In the genomic region with DNA sequence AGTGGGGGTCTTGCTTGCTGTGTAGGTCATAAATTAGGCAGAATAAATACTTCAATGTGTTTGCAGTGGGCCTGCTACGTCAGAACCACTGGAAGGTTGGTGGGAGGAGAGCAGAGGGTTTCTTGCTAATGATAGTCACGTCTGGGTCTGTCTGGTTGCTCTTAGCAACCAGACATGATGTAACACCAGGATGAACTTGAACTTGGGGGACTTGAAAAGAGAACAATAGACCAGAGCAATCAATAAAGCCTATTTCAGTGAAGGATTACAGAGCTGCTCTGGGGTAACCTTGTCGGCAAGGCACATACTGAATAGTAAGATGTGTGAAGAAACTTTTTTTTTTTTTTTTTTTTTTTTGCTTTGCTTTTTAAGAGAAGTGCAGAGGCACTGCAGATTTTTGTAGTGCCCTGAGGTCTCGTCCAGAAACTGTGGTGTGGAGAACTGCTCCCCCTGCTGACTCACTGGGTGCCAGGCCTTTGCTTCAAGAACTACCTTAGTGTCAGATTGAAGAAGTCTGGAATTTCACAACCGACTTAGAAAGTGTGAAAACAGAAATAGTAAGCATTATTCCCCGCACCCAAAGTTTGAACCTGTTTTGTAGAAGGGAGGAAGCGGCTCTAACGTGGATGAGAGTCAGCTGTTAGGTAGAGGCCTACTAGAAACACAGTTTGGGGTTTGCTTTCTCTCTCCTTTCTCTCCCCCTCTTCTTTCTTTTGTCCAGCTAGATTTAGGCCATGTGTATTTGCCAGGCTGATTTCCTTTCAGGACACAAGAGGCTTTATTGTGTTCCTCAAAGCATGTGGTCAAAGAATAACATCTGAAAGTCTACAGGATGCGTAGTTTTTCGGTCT, we compare ENCODE assay signal across 1 cellular context.
TF ChIP-seq lines count a peak whose summit lies in the region.

No MANE protein-coding gene starts in this region.

TF ChIP-seq in HepG2, 621 proteins besides CTCF, POLR2A, EP300 and RAD21 (continued from another document):
- TF ChIP-seq, protein P1, sequence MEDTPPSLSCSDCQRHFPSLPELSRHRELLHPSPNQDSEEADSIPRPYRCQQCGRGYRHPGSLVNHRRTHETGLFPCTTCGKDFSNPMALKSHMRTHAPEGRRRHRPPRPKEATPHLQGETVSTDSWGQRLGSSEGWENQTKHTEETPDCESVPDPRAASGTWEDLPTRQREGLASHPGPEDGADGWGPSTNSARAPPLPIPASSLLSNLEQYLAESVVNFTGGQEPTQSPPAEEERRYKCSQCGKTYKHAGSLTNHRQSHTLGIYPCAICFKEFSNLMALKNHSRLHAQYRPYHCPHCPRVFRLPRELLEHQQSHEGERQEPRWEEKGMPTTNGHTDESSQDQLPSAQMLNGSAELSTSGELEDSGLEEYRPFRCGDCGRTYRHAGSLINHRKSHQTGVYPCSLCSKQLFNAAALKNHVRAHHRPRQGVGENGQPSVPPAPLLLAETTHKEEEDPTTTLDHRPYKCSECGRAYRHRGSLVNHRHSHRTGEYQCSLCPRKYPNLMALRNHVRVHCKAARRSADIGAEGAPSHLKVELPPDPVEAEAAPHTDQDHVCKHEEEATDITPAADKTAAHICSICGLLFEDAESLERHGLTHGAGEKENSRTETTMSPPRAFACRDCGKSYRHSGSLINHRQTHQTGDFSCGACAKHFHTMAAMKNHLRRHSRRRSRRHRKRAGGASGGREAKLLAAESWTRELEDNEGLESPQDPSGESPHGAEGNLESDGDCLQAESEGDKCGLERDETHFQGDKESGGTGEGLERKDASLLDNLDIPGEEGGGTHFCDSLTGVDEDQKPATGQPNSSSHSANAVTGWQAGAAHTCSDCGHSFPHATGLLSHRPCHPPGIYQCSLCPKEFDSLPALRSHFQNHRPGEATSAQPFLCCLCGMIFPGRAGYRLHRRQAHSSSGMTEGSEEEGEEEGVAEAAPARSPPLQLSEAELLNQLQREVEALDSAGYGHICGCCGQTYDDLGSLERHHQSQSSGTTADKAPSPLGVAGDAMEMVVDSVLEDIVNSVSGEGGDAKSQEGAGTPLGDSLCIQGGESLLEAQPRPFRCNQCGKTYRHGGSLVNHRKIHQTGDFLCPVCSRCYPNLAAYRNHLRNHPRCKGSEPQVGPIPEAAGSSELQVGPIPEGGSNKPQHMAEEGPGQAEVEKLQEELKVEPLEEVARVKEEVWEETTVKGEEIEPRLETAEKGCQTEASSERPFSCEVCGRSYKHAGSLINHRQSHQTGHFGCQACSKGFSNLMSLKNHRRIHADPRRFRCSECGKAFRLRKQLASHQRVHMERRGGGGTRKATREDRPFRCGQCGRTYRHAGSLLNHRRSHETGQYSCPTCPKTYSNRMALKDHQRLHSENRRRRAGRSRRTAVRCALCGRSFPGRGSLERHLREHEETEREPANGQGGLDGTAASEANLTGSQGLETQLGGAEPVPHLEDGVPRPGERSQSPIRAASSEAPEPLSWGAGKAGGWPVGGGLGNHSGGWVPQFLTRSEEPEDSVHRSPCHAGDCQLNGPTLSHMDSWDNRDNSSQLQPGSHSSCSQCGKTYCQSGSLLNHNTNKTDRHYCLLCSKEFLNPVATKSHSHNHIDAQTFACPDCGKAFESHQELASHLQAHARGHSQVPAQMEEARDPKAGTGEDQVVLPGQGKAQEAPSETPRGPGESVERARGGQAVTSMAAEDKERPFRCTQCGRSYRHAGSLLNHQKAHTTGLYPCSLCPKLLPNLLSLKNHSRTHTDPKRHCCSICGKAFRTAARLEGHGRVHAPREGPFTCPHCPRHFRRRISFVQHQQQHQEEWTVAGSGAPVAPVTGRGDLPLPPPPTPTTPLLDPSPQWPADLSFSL (CRISPR knock-in tag; IDR thresholded peaks at IDR 0.05): no peak
- no peak for TF ChIP-seq ZNF138 (CRISPR knock-in tag; IDR thresholded peaks at IDR 0.05; ENCODE audit: low read depth)
- TF ChIP-seq PITX1 (CRISPR knock-in tag; IDR thresholded peaks at IDR 0.05): peak; percentile 80; the same call in 1 of the 2 replicates
- TF ChIP-seq CAMTA2 (CRISPR knock-in tag; IDR thresholded peaks at IDR 0.05; ENCODE audit: borderline replicate concordance): no peak
- TF ChIP-seq TBX3 (IDR thresholded peaks at IDR 0.05; ENCODE audit: borderline replicate concordance): peak; percentile 31; the same call in 1 of the 2 replicates
- TF ChIP-seq ATF2 (CRISPR knock-in tag; IDR thresholded peaks at IDR 0.05): peak; percentile 92; the same call in 1 of the 2 replicates
- TF ChIP-seq MXI1 (IDR thresholded peaks at IDR 0.05; ENCODE audit: borderline replicate concordance, low read depth, low read length): peak; percentile 48; the same call in 1 of the 3 replicates
- no peak for TF ChIP-seq ZNF713 (CRISPR knock-in tag; IDR thresholded peaks at IDR 0.05)
- peak; percentile 99 for TF ChIP-seq TBL1XR1 (IDR thresholded peaks at IDR 0.05; ENCODE audit: borderline replicate concordance, low read length, partially characterized antibody)
- TF ChIP-seq, protein P2, sequence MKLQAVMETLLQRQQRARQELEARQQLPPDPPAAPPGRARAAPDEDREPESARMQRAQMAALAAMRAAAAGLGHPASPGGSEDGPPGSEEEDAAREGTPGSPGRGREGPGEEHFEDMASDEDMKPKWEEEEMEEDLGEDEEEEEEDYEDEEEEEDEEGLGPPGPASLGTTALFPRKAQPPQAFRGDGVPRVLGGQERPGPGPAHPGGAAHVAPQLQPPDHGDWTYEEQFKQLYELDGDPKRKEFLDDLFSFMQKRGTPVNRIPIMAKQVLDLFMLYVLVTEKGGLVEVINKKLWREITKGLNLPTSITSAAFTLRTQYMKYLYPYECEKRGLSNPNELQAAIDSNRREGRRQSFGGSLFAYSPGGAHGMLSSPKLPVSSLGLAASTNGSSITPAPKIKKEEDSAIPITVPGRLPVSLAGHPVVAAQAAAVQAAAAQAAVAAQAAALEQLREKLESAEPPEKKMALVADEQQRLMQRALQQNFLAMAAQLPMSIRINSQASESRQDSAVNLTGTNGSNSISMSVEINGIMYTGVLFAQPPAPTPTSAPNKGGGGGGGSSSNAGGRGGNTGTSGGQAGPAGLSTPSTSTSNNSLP (IDR thresholded peaks at IDR 0.05; ENCODE audit: low read depth, low read length): peak; percentile 42; the same call in 1 of the 2 replicates
- peak; percentile 84; the same call in 1 of the 2 replicates for TF ChIP-seq SOX6 (IDR thresholded peaks at IDR 0.05)
- peak; percentile 99 for TF ChIP-seq SOX6 (CRISPR knock-in tag; IDR thresholded peaks at IDR 0.05)
- TF ChIP-seq HNF4A (CRISPR knock-in tag; IDR thresholded peaks at IDR 0.05): peak; percentile 5; the same call in 1 of the 2 replicates
- TF ChIP-seq, protein P3, sequence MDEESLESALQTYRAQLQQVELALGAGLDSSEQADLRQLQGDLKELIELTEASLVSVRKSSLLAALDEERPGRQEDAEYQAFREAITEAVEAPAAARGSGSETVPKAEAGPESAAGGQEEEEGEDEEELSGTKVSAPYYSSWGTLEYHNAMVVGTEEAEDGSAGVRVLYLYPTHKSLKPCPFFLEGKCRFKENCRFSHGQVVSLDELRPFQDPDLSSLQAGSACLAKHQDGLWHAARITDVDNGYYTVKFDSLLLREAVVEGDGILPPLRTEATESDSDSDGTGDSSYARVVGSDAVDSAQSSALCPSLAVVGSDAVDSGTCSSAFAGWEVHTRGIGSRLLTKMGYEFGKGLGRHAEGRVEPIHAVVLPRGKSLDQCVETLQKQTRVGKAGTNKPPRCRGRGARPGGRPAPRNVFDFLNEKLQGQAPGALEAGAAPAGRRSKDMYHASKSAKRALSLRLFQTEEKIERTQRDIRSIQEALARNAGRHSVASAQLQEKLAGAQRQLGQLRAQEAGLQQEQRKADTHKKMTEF (CRISPR knock-in tag; IDR thresholded peaks at IDR 0.05): peak; percentile 72
- no peak for TF ChIP-seq SATB2 (CRISPR knock-in tag; IDR thresholded peaks at IDR 0.05)
- TF ChIP-seq NR2F6 (IDR thresholded peaks at IDR 0.05): peak; percentile 14; the same call in 1 of the 2 replicates
- peak; percentile 47 for TF ChIP-seq NR2F6 (CRISPR knock-in tag; IDR thresholded peaks at IDR 0.05)
- TF ChIP-seq ZNF331 (CRISPR knock-in tag; IDR thresholded peaks at IDR 0.05): peak; percentile 60; the same call in 1 of the 2 replicates
- TF ChIP-seq, protein P4, sequence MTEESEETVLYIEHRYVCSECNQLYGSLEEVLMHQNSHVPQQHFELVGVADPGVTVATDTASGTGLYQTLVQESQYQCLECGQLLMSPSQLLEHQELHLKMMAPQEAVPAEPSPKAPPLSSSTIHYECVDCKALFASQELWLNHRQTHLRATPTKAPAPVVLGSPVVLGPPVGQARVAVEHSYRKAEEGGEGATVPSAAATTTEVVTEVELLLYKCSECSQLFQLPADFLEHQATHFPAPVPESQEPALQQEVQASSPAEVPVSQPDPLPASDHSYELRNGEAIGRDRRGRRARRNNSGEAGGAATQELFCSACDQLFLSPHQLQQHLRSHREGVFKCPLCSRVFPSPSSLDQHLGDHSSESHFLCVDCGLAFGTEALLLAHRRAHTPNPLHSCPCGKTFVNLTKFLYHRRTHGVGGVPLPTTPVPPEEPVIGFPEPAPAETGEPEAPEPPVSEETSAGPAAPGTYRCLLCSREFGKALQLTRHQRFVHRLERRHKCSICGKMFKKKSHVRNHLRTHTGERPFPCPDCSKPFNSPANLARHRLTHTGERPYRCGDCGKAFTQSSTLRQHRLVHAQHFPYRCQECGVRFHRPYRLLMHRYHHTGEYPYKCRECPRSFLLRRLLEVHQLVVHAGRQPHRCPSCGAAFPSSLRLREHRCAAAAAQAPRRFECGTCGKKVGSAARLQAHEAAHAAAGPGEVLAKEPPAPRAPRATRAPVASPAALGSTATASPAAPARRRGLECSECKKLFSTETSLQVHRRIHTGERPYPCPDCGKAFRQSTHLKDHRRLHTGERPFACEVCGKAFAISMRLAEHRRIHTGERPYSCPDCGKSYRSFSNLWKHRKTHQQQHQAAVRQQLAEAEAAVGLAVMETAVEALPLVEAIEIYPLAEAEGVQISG (CRISPR knock-in tag; IDR thresholded peaks at IDR 0.05): 0 out of 2 replicates have a peak, but pooled peaks have one; percentile 32
- peak; percentile 22 to 46; a peak in 1 of 4 replicates for TF ChIP-seq HMGXB4 (CRISPR knock-in tag; IDR thresholded peaks at IDR 0.05; ENCODE audit: borderline replicate concordance in 1 of 2, low read depth in 1 of 2)
- no peak for TF ChIP-seq NFATC3 (CRISPR knock-in tag; IDR thresholded peaks at IDR 0.05)
- TF ChIP-seq, protein P5, sequence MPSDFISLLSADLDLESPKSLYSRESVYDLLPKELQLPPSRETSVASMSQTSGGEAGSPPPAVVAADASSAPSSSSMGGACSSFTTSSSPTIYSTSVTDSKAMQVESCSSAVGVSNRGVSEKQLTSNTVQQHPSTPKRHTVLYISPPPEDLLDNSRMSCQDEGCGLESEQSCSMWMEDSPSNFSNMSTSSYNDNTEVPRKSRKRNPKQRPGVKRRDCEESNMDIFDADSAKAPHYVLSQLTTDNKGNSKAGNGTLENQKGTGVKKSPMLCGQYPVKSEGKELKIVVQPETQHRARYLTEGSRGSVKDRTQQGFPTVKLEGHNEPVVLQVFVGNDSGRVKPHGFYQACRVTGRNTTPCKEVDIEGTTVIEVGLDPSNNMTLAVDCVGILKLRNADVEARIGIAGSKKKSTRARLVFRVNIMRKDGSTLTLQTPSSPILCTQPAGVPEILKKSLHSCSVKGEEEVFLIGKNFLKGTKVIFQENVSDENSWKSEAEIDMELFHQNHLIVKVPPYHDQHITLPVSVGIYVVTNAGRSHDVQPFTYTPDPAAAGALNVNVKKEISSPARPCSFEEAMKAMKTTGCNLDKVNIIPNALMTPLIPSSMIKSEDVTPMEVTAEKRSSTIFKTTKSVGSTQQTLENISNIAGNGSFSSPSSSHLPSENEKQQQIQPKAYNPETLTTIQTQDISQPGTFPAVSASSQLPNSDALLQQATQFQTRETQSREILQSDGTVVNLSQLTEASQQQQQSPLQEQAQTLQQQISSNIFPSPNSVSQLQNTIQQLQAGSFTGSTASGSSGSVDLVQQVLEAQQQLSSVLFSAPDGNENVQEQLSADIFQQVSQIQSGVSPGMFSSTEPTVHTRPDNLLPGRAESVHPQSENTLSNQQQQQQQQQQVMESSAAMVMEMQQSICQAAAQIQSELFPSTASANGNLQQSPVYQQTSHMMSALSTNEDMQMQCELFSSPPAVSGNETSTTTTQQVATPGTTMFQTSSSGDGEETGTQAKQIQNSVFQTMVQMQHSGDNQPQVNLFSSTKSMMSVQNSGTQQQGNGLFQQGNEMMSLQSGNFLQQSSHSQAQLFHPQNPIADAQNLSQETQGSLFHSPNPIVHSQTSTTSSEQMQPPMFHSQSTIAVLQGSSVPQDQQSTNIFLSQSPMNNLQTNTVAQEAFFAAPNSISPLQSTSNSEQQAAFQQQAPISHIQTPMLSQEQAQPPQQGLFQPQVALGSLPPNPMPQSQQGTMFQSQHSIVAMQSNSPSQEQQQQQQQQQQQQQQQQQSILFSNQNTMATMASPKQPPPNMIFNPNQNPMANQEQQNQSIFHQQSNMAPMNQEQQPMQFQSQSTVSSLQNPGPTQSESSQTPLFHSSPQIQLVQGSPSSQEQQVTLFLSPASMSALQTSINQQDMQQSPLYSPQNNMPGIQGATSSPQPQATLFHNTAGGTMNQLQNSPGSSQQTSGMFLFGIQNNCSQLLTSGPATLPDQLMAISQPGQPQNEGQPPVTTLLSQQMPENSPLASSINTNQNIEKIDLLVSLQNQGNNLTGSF (CRISPR knock-in tag; IDR thresholded peaks at IDR 0.05): no peak
- TF ChIP-seq MIXL1 (CRISPR knock-in tag; IDR thresholded peaks at IDR 0.05): 0 out of 2 replicates have a peak, but pooled peaks have one; percentile 35
- TF ChIP-seq ISL2 (CRISPR knock-in tag; IDR thresholded peaks at IDR 0.05): peak; percentile 53; the same call in 1 of the 2 replicates
- TF ChIP-seq NCOA2 (CRISPR knock-in tag; IDR thresholded peaks at IDR 0.05): peak; percentile 50
- 0 out of 2 replicates have a peak, but pooled peaks have one; percentile 15 for TF ChIP-seq TCF7 (IDR thresholded peaks at IDR 0.05; ENCODE audit: low read depth)
